Comparison of ENCODE assay signal across 33 cellular contexts in genomic region chr16:65618931-65619330, GRCh38.
"Had no signal": no experiment of that assay in that cellular context is flagged by ENCODE, and none has a peak within 500 bp of the region (broad histone marks: within the 10 kb centered on the region; RNA-seq: fewer than 3 reads in every experiment).

No MANE protein-coding gene starts in this region.

- DNase-seq: activated B cell treated with CpG ODN at 0.5 μM for 24 hours; activated CD4-positive, alpha-beta memory T cell treated with anti-CD3 and anti-CD28 coated beads for 36 hours; activated CD4-positive, alpha-beta T cell treated with anti-CD3 and anti-CD28 coated beads, Interleukin-2, amount 10 ng/mL, durations not matched to agents 24 days and 14 days; activated CD8-positive, alpha-beta memory T cell treated with anti-CD3 and anti-CD28 coated beads, Interleukin-2, amount 10 ng/mL, durations not matched to agents 7 days and 5 days; activated CD8-positive, alpha-beta memory T cell treated with anti-CD3 and anti-CD28 coated beads, Interleukin-2, amount 50 U/mL, for 4 hours; activated CD8-positive, alpha-beta T cell treated with anti-CD3 and anti-CD28 coated beads, Interleukin-2, amount 10 ng/mL, durations not matched to agents 7 days and 5 days; activated effector memory CD4-positive, alpha-beta T cell treated with anti-CD3 and anti-CD28 coated beads, Interleukin-2, amount 50 U/mL, for 16 hours; activated naive CD4-positive, alpha-beta T cell treated with anti-CD3 and anti-CD28 coated beads for 36 hours; activated naive CD8-positive, alpha-beta T cell treated with anti-CD3 and anti-CD28 coated beads for 36 hours; activated naive CD8-positive, alpha-beta T cell treated with anti-CD3 and anti-CD28 coated beads, Interleukin-2, amount 50 U/mL, for 24 hours; activated T-cell treated with anti-CD3 and anti-CD28 coated beads, Interleukin-2, amount 50 U/mL, for 1 hour; activated T-cell treated with anti-CD3 and anti-CD28 coated beads, Interleukin-2, amount 50 U/mL, for 48 hours; adrenal gland; amygdala; aorta; body of pancreas; caudate nucleus; cortex of kidney; dermis blood vessel endothelial cell; effector CD4-positive, alpha-beta T cell; effector memory CD8-positive, alpha-beta T cell; erythroblast; foreskin melanocyte; heart right ventricle; T1000; WERI-Rb-1 had no signal

- H3K4me1 Mint-ChIP-seq: activated B cell treated with CpG ODN at 0.5 μM for 24 hours; activated CD4-positive, alpha-beta T cell treated with anti-CD3 and anti-CD28 coated beads, Interleukin-2, amount 10 ng/mL, durations not matched to agents 24 days and 14 days; activated CD8-positive, alpha-beta memory T cell treated with anti-CD3 and anti-CD28 coated beads, Interleukin-2, amount 10 ng/mL, durations not matched to agents 7 days and 5 days; activated naive CD4-positive, alpha-beta T cell treated with anti-CD3 and anti-CD28 coated beads, Interleukin-2, amount 50 U/mL, for 24 hours; activated naive CD8-positive, alpha-beta T cell treated with anti-CD3 and anti-CD28 coated beads for 36 hours; activated naive CD8-positive, alpha-beta T cell treated with anti-CD3 and anti-CD28 coated beads, Interleukin-2, amount 50 U/mL, for 24 hours had no signal

- H3K27me3 ChIP-seq: adrenal gland, body of pancreas, hepatocyte had no signal

- H2AFZ ChIP-seq: hepatocyte had no signal

- H3K9me3 ChIP-seq: adrenal gland, body of pancreas, esophagus muscularis mucosa, gastroesophageal sphincter had no signal

- H3K4me3 Mint-ChIP-seq: activated B cell treated with CpG ODN at 0.5 μM for 24 hours; activated CD4-positive, alpha-beta memory T cell treated with anti-CD3 and anti-CD28 coated beads for 36 hours; activated CD4-positive, alpha-beta T cell treated with anti-CD3 and anti-CD28 coated beads, Interleukin-2, amount 10 ng/mL, durations not matched to agents 24 days and 14 days; activated CD8-positive, alpha-beta memory T cell treated with anti-CD3 and anti-CD28 coated beads, Interleukin-2, amount 10 ng/mL, durations not matched to agents 7 days and 5 days; activated CD8-positive, alpha-beta T cell treated with anti-CD3 and anti-CD28 coated beads, Interleukin-2, amount 10 ng/mL, durations not matched to agents 7 days and 5 days; activated naive CD4-positive, alpha-beta T cell treated with anti-CD3 and anti-CD28 coated beads for 36 hours; activated naive CD4-positive, alpha-beta T cell treated with anti-CD3 and anti-CD28 coated beads, Interleukin-2, amount 50 U/mL, for 24 hours; activated naive CD8-positive, alpha-beta T cell treated with anti-CD3 and anti-CD28 coated beads for 36 hours; activated naive CD8-positive, alpha-beta T cell treated with anti-CD3 and anti-CD28 coated beads, Interleukin-2, amount 50 U/mL, for 24 hours; activated T-helper 1 cell treated with anti-CD3 and anti-CD28 coated beads, Interleukin-12 subunit alpha, Interleukin-12 subunit beta, Interleukin-2, Interleukin-4 antibody, amounts not matched to agents 30 ng/mL and 10 ng/mL and 1 ng/mL, durations not matched to agents 14 hours and 24 hours and 36 hours; effector memory CD8-positive, alpha-beta T cell had no signal

- H3K79me2 ChIP-seq: hepatocyte had no signal

- H3K9me3 Mint-ChIP-seq: activated CD4-positive, alpha-beta T cell treated with anti-CD3 and anti-CD28 coated beads, Interleukin-2, amount 10 ng/mL, durations not matched to agents 24 days and 14 days; activated naive CD4-positive, alpha-beta T cell treated with anti-CD3 and anti-CD28 coated beads for 36 hours; activated naive CD8-positive, alpha-beta T cell treated with anti-CD3 and anti-CD28 coated beads for 36 hours; activated naive CD8-positive, alpha-beta T cell treated with anti-CD3 and anti-CD28 coated beads, Interleukin-2, amount 50 U/mL, for 24 hours had no signal

- H3K36me3 ChIP-seq: adrenal gland, esophagus muscularis mucosa, gastroesophageal sphincter, heart right ventricle, WERI-Rb-1 had no signal

- H3K4me2 ChIP-seq: hepatocyte had no signal

- H3K4me3 ChIP-seq: adrenal gland, body of pancreas, esophagus muscularis mucosa, gastroesophageal sphincter, heart right ventricle, hepatocyte had no signal

- H3K27ac ChIP-seq: adrenal gland, body of pancreas, esophagus muscularis mucosa, gastroesophageal sphincter, heart right ventricle, hepatocyte, WERI-Rb-1 had no signal

- H3K27me3 Mint-ChIP-seq: activated B cell treated with CpG ODN at 0.5 μM for 24 hours; activated CD4-positive, alpha-beta memory T cell treated with anti-CD3 and anti-CD28 coated beads for 36 hours; activated CD4-positive, alpha-beta T cell treated with anti-CD3 and anti-CD28 coated beads, Interleukin-2, amount 10 ng/mL, durations not matched to agents 24 days and 14 days; activated CD8-positive, alpha-beta memory T cell treated with anti-CD3 and anti-CD28 coated beads, Interleukin-2, amount 10 ng/mL, durations not matched to agents 7 days and 5 days; activated naive CD8-positive, alpha-beta T cell treated with anti-CD3 and anti-CD28 coated beads for 36 hours; activated naive CD8-positive, alpha-beta T cell treated with anti-CD3 and anti-CD28 coated beads, Interleukin-2, amount 50 U/mL, for 24 hours had no signal

- H3K36me3 Mint-ChIP-seq: activated CD4-positive, alpha-beta memory T cell treated with anti-CD3 and anti-CD28 coated beads for 36 hours; activated CD8-positive, alpha-beta memory T cell treated with anti-CD3 and anti-CD28 coated beads, Interleukin-2, amount 10 ng/mL, durations not matched to agents 7 days and 5 days; activated naive CD4-positive, alpha-beta T cell treated with anti-CD3 and anti-CD28 coated beads, Interleukin-2, amount 50 U/mL, for 24 hours; activated naive CD8-positive, alpha-beta T cell treated with anti-CD3 and anti-CD28 coated beads for 36 hours had no signal

- ATAC-seq: activated CD4-positive, CD25-positive, alpha-beta regulatory T cell treated with anti-CD3 and anti-CD28 coated beads, Interleukin-2, amount 50 U/mL, for 24 hours; activated CD8-positive, alpha-beta memory T cell treated with anti-CD3 and anti-CD28 coated beads, Interleukin-2, amount 10 ng/mL, durations not matched to agents 7 days and 5 days; activated CD8-positive, alpha-beta T cell treated with anti-CD3 and anti-CD28 coated beads, Interleukin-2, amount 10 ng/mL, durations not matched to agents 7 days and 5 days; activated naive CD8-positive, alpha-beta T cell treated with anti-CD3 and anti-CD28 coated beads, Interleukin-2, amount 50 U/mL, for 24 hours; body of pancreas; effector memory CD8-positive, alpha-beta T cell; gastroesophageal sphincter; heart right ventricle had no signal

- H3K4me1 ChIP-seq: adrenal gland, body of pancreas, esophagus muscularis mucosa, gastroesophageal sphincter, heart right ventricle had no signal

- H3K27ac Mint-ChIP-seq: activated B cell treated with CpG ODN at 0.5 μM for 24 hours; activated CD4-positive, alpha-beta memory T cell treated with anti-CD3 and anti-CD28 coated beads for 36 hours; activated CD4-positive, alpha-beta T cell treated with anti-CD3 and anti-CD28 coated beads, Interleukin-2, amount 10 ng/mL, durations not matched to agents 24 days and 14 days; activated CD8-positive, alpha-beta memory T cell treated with anti-CD3 and anti-CD28 coated beads, Interleukin-2, amount 10 ng/mL, durations not matched to agents 7 days and 5 days; activated CD8-positive, alpha-beta T cell treated with anti-CD3 and anti-CD28 coated beads, Interleukin-2, amount 10 ng/mL, durations not matched to agents 7 days and 5 days; activated naive CD4-positive, alpha-beta T cell treated with anti-CD3 and anti-CD28 coated beads for 36 hours; activated naive CD4-positive, alpha-beta T cell treated with anti-CD3 and anti-CD28 coated beads, Interleukin-2, amount 50 U/mL, for 24 hours; activated naive CD8-positive, alpha-beta T cell treated with anti-CD3 and anti-CD28 coated beads for 36 hours; activated naive CD8-positive, alpha-beta T cell treated with anti-CD3 and anti-CD28 coated beads, Interleukin-2, amount 50 U/mL, for 24 hours; activated T-helper 1 cell treated with anti-CD3 and anti-CD28 coated beads, Interleukin-12 subunit alpha, Interleukin-12 subunit beta, Interleukin-2, Interleukin-4 antibody, amounts not matched to agents 30 ng/mL and 10 ng/mL and 1 ng/mL, durations not matched to agents 14 hours and 24 hours and 36 hours; activated T-helper 2 cell treated with anti-CD3 and anti-CD28 coated beads, Interferon-gamma antibody, Interleukin-2, Interleukin-4, amounts not matched to agents 10 μg/mL and 5 μg/mL and 100 μg/mL, durations not matched to agents 14 hours and 24 hours and 36 hours; effector memory CD8-positive, alpha-beta T cell had no signal
